In the genomic region with DNA sequence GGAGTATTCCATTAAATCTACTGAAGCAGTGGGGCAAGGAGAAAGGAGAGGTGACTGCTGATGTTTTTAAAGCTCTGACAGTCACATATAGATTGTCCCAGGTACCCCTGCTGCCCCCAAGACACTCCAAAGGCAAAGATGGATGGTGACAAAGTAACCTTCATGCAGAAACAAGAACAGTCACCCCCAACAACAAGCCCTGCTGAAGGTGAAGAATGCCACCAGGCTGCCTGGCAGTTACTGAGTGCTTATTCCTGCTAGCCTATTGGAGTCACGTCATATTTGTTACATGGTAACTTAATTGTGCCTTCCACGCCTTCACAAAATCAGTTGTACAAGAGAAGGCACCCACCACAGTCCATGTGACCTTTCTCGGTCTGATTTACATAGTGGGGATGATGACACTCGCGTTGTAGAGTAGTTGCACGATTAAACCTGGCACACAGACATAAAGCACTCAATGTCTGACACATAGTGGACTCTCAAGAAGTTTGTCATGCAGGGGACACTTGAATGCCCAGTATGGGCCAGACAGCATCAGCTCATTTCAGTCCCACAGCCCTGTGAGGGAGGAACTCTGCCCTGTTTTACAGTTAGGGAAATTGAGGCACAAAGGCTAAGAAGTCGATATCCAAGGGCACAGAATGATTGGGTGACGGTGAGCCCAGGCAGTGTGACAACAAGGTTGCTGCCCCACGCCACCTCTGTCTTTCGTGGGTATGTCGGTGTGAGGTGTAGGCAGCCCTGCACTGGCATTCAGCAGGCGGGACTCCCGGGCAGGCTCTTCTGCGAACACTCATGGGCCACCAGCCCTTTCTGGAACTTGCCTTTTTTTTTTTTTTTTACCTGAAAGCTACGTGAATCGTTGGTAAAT, we compare ENCODE assay signal across 8 cellular contexts.
A peak's percentile ranks its signal among the peaks of the same experiment; 100 is the strongest.
DNase-seq lines count a peak whose midpoint lies in the region; ATAC-seq, FAIRE-seq and TF ChIP-seq lines count a peak whose summit lies in the region.

No MANE protein-coding gene starts in this region.

- TF ChIP-seq POLR2A in H1 (IDR thresholded peaks at IDR 0.05; ENCODE audit: control extremely low read depth in 1 of 2, low read depth in 2 of 2, low read length in 2 of 2) (no peak), testis (IDR thresholded peaks at IDR 0.05) (no peak)

- H3K36me3 Mint-ChIP-seq in T-helper 17 cell (ENCODE audit: low read depth) (peaks cover 3% of the 10 kb centered on the region), WTC11 (peaks cover 6% of the 10 kb centered on the region)

- intact Hi-C loops in testis (cut with DNase I; ENCODE audit: low total_unique reads): loop anchor here (10.0 kb wide), 1 partner anchor 401 kb away; a partner anchor contains a TSS

- H4K91ac ChIP-seq in H1 (replicated peaks; ENCODE audit: insufficient read length, low read length): no peak overlapping the region

- WGBS in H1 (ENCODE audit: extremely low coverage in 1 of 2, insufficient coverage in 1 of 2, insufficient read length in 1 of 2, insufficient replicate concordance in 2 of 2, low coverage in 1 of 2, low lambda C conversion rate in 2 of 2, missing lambda C conversion rate in 1 of 2), 2 experiments: 86% methylated on average over 16 of the region's 16 CpGs; no CpG with 5 or more reads in 1 of the 2 experiments
- WGBS in testis, 2 donors: 73 to 83% methylated on average over 16 of the region's 16 CpGs

- no peaks in the 10 kb centered on the region for H3K23me2 ChIP-seq in H1 (ENCODE audit: low read depth, low read length)

- H3K27me3 Mint-ChIP-seq in T-helper 17 cell: no peaks in the 10 kb centered on the region
- no peaks in the 10 kb centered on the region for H3K27me3 Mint-ChIP-seq in WTC11 (ENCODE audit: low read depth)

- H2AFZ ChIP-seq in ACC112 (ENCODE audit: low read length, unreplicated experiment) (no peak overlapping the region), H1 (ENCODE audit: low read length) (no peak overlapping the region)

- H3K9me3 ChIP-seq in T-helper 17 cell (ENCODE audit: control insufficient read depth, low read length, poor library complexity, severe bottlenecking) (no peaks in the 10 kb centered on the region), H1 (ENCODE audit: insufficient read depth in 2 of 2, low read depth in 1 of 2, low read length in 1 of 2) (peaks cover 0 to 4% of the 10 kb centered on the region in 2 experiments; a peak in 1 of 4 replicates), testis (no peaks in the 10 kb centered on the region)

- H3K4me1 ChIP-seq in ACC112 (ENCODE audit: control insufficient read depth, insufficient read depth, low read length, unreplicated experiment) (peaks cover 4% of the 10 kb centered on the region), H1 (replicated peaks in 1 of 4; ENCODE audit: control insufficient read depth in 3 of 4, insufficient read depth in 4 of 4, low read length in 3 of 4) (peaks cover 2 to 8% (median 6%) of the 10 kb centered on the region in 4 experiments; a peak in 6 of 7 replicates), testis (peaks cover 10% of the 10 kb centered on the region)

- FAIRE-seq in H1 (lab: Jason Lieb, UNC): no peak

- H3K9me3 Mint-ChIP-seq in WTC11: peaks cover 6% of the 10 kb centered on the region

- H3K27me3 ChIP-seq in ACC112 (ENCODE audit: insufficient read depth, low read length) (no peaks in the 10 kb centered on the region), H1 (replicated peaks in 1 of 4; ENCODE audit: control insufficient read depth in 3 of 4, extremely low read depth in 1 of 4, insufficient read depth in 3 of 4, low read length in 3 of 4) (no peaks in the 10 kb centered on the region), testis (no peaks in the 10 kb centered on the region)

- no peak for TF ChIP-seq RAD21 in H1 (IDR thresholded peaks at IDR 0.05 in 1 of 2, conservative IDR thresholded peaks at IDR 0.05 in 1 of 2; ENCODE audit: low read depth in 2 of 2, low read length in 2 of 2)

- 0 out of 2 replicates have a peak overlapping the region, but pooled peaks have one; percentile 19 for H2AK5ac ChIP-seq in H1 (ENCODE audit: low read depth, low read length)

- no peak overlapping the region for H3K56ac ChIP-seq in H1 (replicated peaks; ENCODE audit: insufficient read length, low read depth, low read length)

- H2BK5ac ChIP-seq in H1 (ENCODE audit: low read depth, low read length): 0 out of 2 replicates have a peak overlapping the region, but pooled peaks have one; percentile 12

- H4K8ac ChIP-seq in H1 (ENCODE audit: extremely low read depth, insufficient read depth, low read length): no peak overlapping the region; the same call in 1 of the 2 replicates

- H3K4me3 ChIP-seq in ACC112 (ENCODE audit: low read depth, low read length): peak overlapping the region; percentile 39; the same call in 1 of the 2 replicates
- no peak overlapping the region for H3K4me3 ChIP-seq in H1 (ENCODE audit: extremely low read depth in 1 of 4, insufficient read depth in 2 of 4, low read depth in 3 of 4, low read length in 4 of 4)
- no peak overlapping the region for H3K4me3 ChIP-seq in testis

- H3K27ac Mint-ChIP-seq in T-helper 17 cell (peak overlapping the region; percentile 96), WTC11 (no peak overlapping the region)

- H3K4ac ChIP-seq in H1 (replicated peaks; ENCODE audit: insufficient read length, low read depth, low read length): no peak overlapping the region

- TF ChIP-seq CTCF in H1 (IDR thresholded peaks at IDR 0.05; ENCODE audit: control extremely low read depth in 1 of 3, insufficient read depth in 1 of 3, low read depth in 1 of 3, low read length in 3 of 3) (no peak), testis (IDR thresholded peaks at IDR 0.05) (no peak), WTC11 (IDR thresholded peaks at IDR 0.05) (no peak)

- H3K23ac ChIP-seq in H1 (ENCODE audit: insufficient read length): no peak overlapping the region

- 0 out of 2 replicates have a peak overlapping the region, but pooled peaks have one; percentile 7 for H2BK12ac ChIP-seq in H1 (ENCODE audit: low read depth, low read length)

- H3K27ac ChIP-seq in ACC112 (ENCODE audit: low read depth, low read length) (no peak overlapping the region), H1 (ENCODE audit: low read depth, low read length) (no peak overlapping the region), testis (no peak overlapping the region)

- TF ChIP-seq EP300 in H1 (IDR thresholded peaks at IDR 0.05; ENCODE audit: borderline replicate concordance in 1 of 2, low read depth in 2 of 2, low read length in 2 of 2): no peak

- H4K20me1 ChIP-seq in H1 (replicated peaks in 1 of 2; ENCODE audit: control insufficient read depth in 1 of 2, insufficient read depth in 2 of 2, low read length in 2 of 2): no peaks in the 10 kb centered on the region

- H4K5ac ChIP-seq in H1 (ENCODE audit: insufficient read length, low read depth, low read length): no peak overlapping the region

- no peak overlapping the region for H3K18ac ChIP-seq in H1 (ENCODE audit: extremely low read depth, low read length)

- DNase-seq in T-helper 17 cell (no peak), H1 (ENCODE audit: low read depth in 1 of 2, low spot score in 2 of 2) (peak in 1 of 2 experiments; percentile 41), testis (no peak), NCI-H1930 (lab: John Stamatoyannopoulos, UW) (no peak), cerebellar nuclear complex (lab: John Stamatoyannopoulos, UW) (no peak), WTC11 (ENCODE audit: low spot score) (no peak)

- H3K4me1 Mint-ChIP-seq in T-helper 17 cell (peaks cover 22% of the 10 kb centered on the region), WTC11 (peaks cover 29% of the 10 kb centered on the region)

- H3K79me2 ChIP-seq in ACC112 (ENCODE audit: control insufficient read depth, insufficient read depth, low read length, unreplicated experiment) (no peaks in the 10 kb centered on the region), H1 (ENCODE audit: control insufficient read depth in 1 of 2, insufficient read depth in 2 of 2, low read length in 2 of 2) (no peaks in the 10 kb centered on the region)

- H3K36me3 ChIP-seq in ACC112 (ENCODE audit: insufficient read depth, low read length) (no peaks in the 10 kb centered on the region), H1 (ENCODE audit: control insufficient read depth in 2 of 4, insufficient read depth in 4 of 4, low read length in 3 of 4) (no peaks in the 10 kb centered on the region), testis (ENCODE audit: low read depth, missing control alignments) (no peaks in the 10 kb centered on the region)

- no peak overlapping the region for H2BK120ac ChIP-seq in H1 (replicated peaks; ENCODE audit: low read depth, low read length)

- H3K14ac ChIP-seq in H1 (ENCODE audit: insufficient read length): no peak overlapping the region

- no peak overlapping the region for H3K9ac ChIP-seq in H1 (replicated peaks in 1 of 4; ENCODE audit: extremely low read depth in 1 of 4, low read depth in 3 of 4, low read length in 3 of 4)

- no peak overlapping the region for H3K4me2 ChIP-seq in H1 (ENCODE audit: insufficient read depth in 1 of 2, low read depth in 2 of 2, low read length in 2 of 2)

- H2BK20ac ChIP-seq in H1 (ENCODE audit: low read length): 0 out of 2 replicates have a peak overlapping the region, but pooled peaks have one; percentile 9

- ATAC-seq in GM21526 (IDR thresholded peaks at IDR 0.05; ENCODE audit: low FRiP score, unreplicated experiment) (peak; percentile 3), T-helper 17 cell (no peak), WTC11 (no peak)

- CTCF ChIA-PET in H1 (lab: Charles Lee; ENCODE audit: partially characterized antibody) (interaction anchor here (0.8 to 6.8 kb wide), 51 partner anchors 7 to 726 kb away, joined by 3 to 47 read pairs (median 5); a partner anchor contains a TSS), WTC11 (lab: Charles Lee) (interaction anchor here (0.6 to 3.2 kb wide), 11 partner anchors 10 to 503 kb away, joined by 3 to 26 read pairs (median 3); no protein-coding TSS in a partner anchor)

- peak overlapping the region; percentile 77 for H3K4me3 Mint-ChIP-seq in T-helper 17 cell
- no peak overlapping the region for H3K4me3 Mint-ChIP-seq in WTC11

- POLR2A ChIA-PET in H1 (lab: Charles Lee; ENCODE audit: partially characterized antibody): no interaction called here
- POLR2A ChIA-PET in WTC11 (lab: Charles Lee): interaction anchor here (0.6 kb wide), 1 partner anchor 132 kb away, joined by 3 read pairs; no protein-coding TSS in a partner anchor

- H3K79me1 ChIP-seq in H1 (ENCODE audit: low read depth, low read length): no peaks in the 10 kb centered on the region

- H2BK15ac ChIP-seq in H1 (ENCODE audit: low read length): peak overlapping the region; percentile 19; the same call in 1 of the 2 replicates

TF ChIP-seq in H1, 55 proteins besides CTCF, POLR2A, EP300 and RAD21:
- no peak for TF ChIP-seq JUND (IDR thresholded peaks at IDR 0.05; ENCODE audit: low read length)
- no peak for TF ChIP-seq EZH2 (IDR thresholded peaks at IDR 0.05; ENCODE audit: low read depth, low read length, severe bottlenecking)
- TF ChIP-seq BRCA1 (IDR thresholded peaks at IDR 0.05; ENCODE audit: low read depth, low read length): no peak
- TF ChIP-seq YY1 (IDR thresholded peaks at IDR 0.05; ENCODE audit: low read depth, low read length): no peak
